8 cellular contexts compared by ENCODE assay signal in the genomic region with DNA sequence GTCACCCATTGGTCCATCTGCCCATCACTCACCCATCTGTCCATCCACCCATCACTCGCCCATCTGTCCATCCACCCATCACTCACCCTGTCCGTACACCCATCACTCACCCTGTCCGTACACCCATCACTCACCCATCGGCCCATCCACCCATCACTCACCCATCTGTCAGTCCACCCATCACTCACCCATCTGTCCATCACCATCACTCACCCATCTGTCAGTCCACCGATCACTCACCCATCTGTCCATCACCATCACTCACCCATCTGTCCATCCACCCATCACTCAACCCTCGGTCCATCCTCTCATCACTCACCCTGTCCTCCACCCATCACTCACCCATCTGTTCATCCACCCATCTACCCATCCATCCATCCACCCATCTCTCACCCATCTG. TPM values are rescaled to one million over a fixed set of nuclear protein-coding genes. Genes with fewer than 3 reads are reported as not detected.
DNase-seq lines count a peak whose midpoint lies in the region; ATAC-seq, FAIRE-seq and TF ChIP-seq lines count a peak whose summit lies in the region.
"Not testable (repeated sequence)": the region's sequence is repeated elsewhere in the genome, so short reads cannot be mapped to it uniquely, and the experiment has no call there.
"Had no signal": no experiment of that assay in that cellular context is flagged by ENCODE, and none has a peak within 500 bp of the region (broad histone marks: within the 10 kb centered on the region; RNA-seq: fewer than 3 reads in every experiment).

No MANE protein-coding gene starts in this region.

- in situ Hi-C loops in IMR-90 (cut with MboI; ENCODE audit: low sequenced_read_pairs): not testable (repeated sequence)

- peaks cover 39% of the 10 kb centered on the region for H3K36me3 ChIP-seq in IMR-90 (ENCODE audit: control insufficient read depth, insufficient read depth, low read length)
- not testable (repeated sequence) for H3K36me3 ChIP-seq in kidney (ENCODE audit: control insufficient read depth in 1 of 2, insufficient read depth in 2 of 2, low read length in 2 of 2)
- peaks cover 18 to 25% of the 10 kb centered on the region in 2 experiments for H3K36me3 ChIP-seq in trophoblast cell (ENCODE audit: control insufficient read depth in 1 of 2, insufficient read depth in 2 of 2, low read length in 2 of 2)

- peaks cover 25 to 38% of the 10 kb centered on the region in 2 experiments for H3K79me1 ChIP-seq in IMR-90 (ENCODE audit: low read depth in 1 of 2, low read length in 2 of 2)
- not testable (repeated sequence) for H3K79me1 ChIP-seq in trophoblast cell (ENCODE audit: low read length)

- POLR2A ChIA-PET in IMR-90 (lab: Charles Lee; ENCODE audit: unreplicated experiment): not testable (repeated sequence)

- not testable (repeated sequence) for DNase-seq in IMR-90; activated CD4-positive, alpha-beta T cell treated with anti-CD3 and anti-CD28 coated beads, Interleukin-2, amount 10 ng/mL, durations not matched to agents 24 days and 14 days; endothelial cell (ENCODE audit: low spot score); trophoblast cell
- DNase-seq in kidney: peak; percentile 21

- TF ChIP-seq CTCF in IMR-90 (conservative IDR thresholded peaks at IDR 0.05; ENCODE audit: low read depth, low read length); endothelial cell (IDR thresholded peaks at IDR 0.05; ENCODE audit: unreplicated experiment); kidney (IDR thresholded peaks at IDR 0.05; ENCODE audit: borderline replicate concordance, extremely low read depth, insufficient read depth): not testable (repeated sequence)

- H2BK15ac ChIP-seq in IMR-90 (ENCODE audit: low read depth, low read length): not testable (repeated sequence)

- TF ChIP-seq RAD21 in IMR-90 (IDR thresholded peaks at IDR 0.05; ENCODE audit: low read length): not testable (repeated sequence)

- H4K12ac ChIP-seq in trophoblast cell (ENCODE audit: low read depth, low read length): not testable (repeated sequence)

- not testable (repeated sequence) for H3K4ac ChIP-seq in IMR-90 (ENCODE audit: low read depth, low read length); trophoblast cell (ENCODE audit: low read depth, low read length)

- H3K9me1 ChIP-seq in IMR-90 (ENCODE audit: insufficient read depth, low read length): not testable (repeated sequence)

- H3K4me2 ChIP-seq in IMR-90 (ENCODE audit: low read depth, low read length); trophoblast cell (ENCODE audit: low read length): not testable (repeated sequence)

- not testable (repeated sequence) for H3K56ac ChIP-seq in IMR-90 (ENCODE audit: extremely low read depth, insufficient read depth, low read length)

- H3K14ac ChIP-seq in IMR-90 (replicated peaks; ENCODE audit: low read depth, low read length); trophoblast cell (ENCODE audit: low read length): not testable (repeated sequence)

- CTCF ChIA-PET in IMR-90 (lab: Yijun Ruan, JAX): not testable (repeated sequence)

- H3K4me1 Mint-ChIP-seq in activated CD4-positive, alpha-beta T cell treated with anti-CD3 and anti-CD28 coated beads, Interleukin-2, amount 10 ng/mL, durations not matched to agents 24 days and 14 days; activated naive CD4-positive, alpha-beta T cell treated with anti-CD3 and anti-CD28 coated beads, Interleukin-2, amount 50 U/mL, for 24 hours; endothelial cell (ENCODE audit: unreplicated experiment): not testable (repeated sequence)
- peaks cover 20% of the 10 kb centered on the region for H3K4me1 Mint-ChIP-seq in stimulated activated memory B cell treated with anti-CD40 and anti-IgM and Interleukin-4, amounts not matched to agents 10 μg/mL and 1 μg/mL and 100 μg/mL, for 72 hours

- not testable (repeated sequence) for ATAC-seq in IMR-90 (ENCODE audit: low read depth); stimulated activated memory B cell treated with anti-CD40 and anti-IgM and Interleukin-4, amounts not matched to agents 10 μg/mL and 1 μg/mL and 100 μg/mL, for 72 hours

- H3K9ac ChIP-seq in IMR-90 (ENCODE audit: low read depth, low read length); kidney (ENCODE audit: low read length in 2 of 2); trophoblast cell (ENCODE audit: low read length): not testable (repeated sequence)

- not testable (repeated sequence) for H3K18ac ChIP-seq in IMR-90 (ENCODE audit: low read depth, low read length); trophoblast cell (ENCODE audit: low read length)

- H3K27ac ChIP-seq in IMR-90 (ENCODE audit: insufficient read depth, low read length); kidney (ENCODE audit: low read depth in 2 of 2, low read length in 2 of 2); trophoblast cell (ENCODE audit: low read depth, low read length): not testable (repeated sequence)

- not testable (repeated sequence) for H3K23ac ChIP-seq in IMR-90 (ENCODE audit: low read depth, low read length); trophoblast cell (ENCODE audit: low read length)

- H4K5ac ChIP-seq in IMR-90 (ENCODE audit: low read depth, low read length): not testable (repeated sequence)

- not testable (repeated sequence) for H2AK9ac ChIP-seq in IMR-90 (replicated peaks; ENCODE audit: low read depth, low read length, poor library complexity)

- peaks cover 16% of the 10 kb centered on the region for H3K9me3 Mint-ChIP-seq in activated CD4-positive, alpha-beta T cell treated with anti-CD3 and anti-CD28 coated beads, Interleukin-2, amount 10 ng/mL, durations not matched to agents 24 days and 14 days
- H3K9me3 Mint-ChIP-seq in activated naive CD4-positive, alpha-beta T cell treated with anti-CD3 and anti-CD28 coated beads, Interleukin-2, amount 50 U/mL, for 24 hours; endothelial cell (ENCODE audit: unreplicated experiment): not testable (repeated sequence)
- H3K9me3 Mint-ChIP-seq in stimulated activated memory B cell treated with anti-CD40 and anti-IgM and Interleukin-4, amounts not matched to agents 10 μg/mL and 1 μg/mL and 100 μg/mL, for 72 hours: peaks cover 24% of the 10 kb centered on the region

- not testable (repeated sequence) for H3K79me2 ChIP-seq in trophoblast cell (ENCODE audit: control insufficient read depth, insufficient read depth, low read length, poor library complexity)

- H3K27me3 Mint-ChIP-seq in activated CD4-positive, alpha-beta T cell treated with anti-CD3 and anti-CD28 coated beads, Interleukin-2, amount 10 ng/mL, durations not matched to agents 24 days and 14 days; activated naive CD4-positive, alpha-beta T cell treated with anti-CD3 and anti-CD28 coated beads, Interleukin-2, amount 50 U/mL, for 24 hours; endothelial cell (ENCODE audit: unreplicated experiment); stimulated activated memory B cell treated with anti-CD40 and anti-IgM and Interleukin-4, amounts not matched to agents 10 μg/mL and 1 μg/mL and 100 μg/mL, for 72 hours: not testable (repeated sequence)

- H3K4me3 ChIP-seq in IMR-90 (ENCODE audit: insufficient read depth, low read depth, low read length); kidney (ENCODE audit: low read length in 2 of 2): not testable (repeated sequence)
- peak overlapping the region; percentile 56 for H3K4me3 ChIP-seq in trophoblast cell (ENCODE audit: low read depth, low read length)

- H3K4me1 ChIP-seq in IMR-90 (ENCODE audit: control insufficient read depth, insufficient read depth, low read length); kidney (ENCODE audit: control insufficient read depth in 1 of 2, insufficient read depth in 1 of 2, low read depth in 1 of 2, low read length in 2 of 2); trophoblast cell (ENCODE audit: control insufficient read depth in 1 of 2, insufficient read depth in 2 of 2, low read length in 2 of 2): not testable (repeated sequence)

- not testable (repeated sequence) for H2AFZ ChIP-seq in IMR-90 (replicated peaks; ENCODE audit: low read length, poor library complexity); trophoblast cell (ENCODE audit: insufficient read depth, low read length, poor library complexity)

- not testable (repeated sequence) for FAIRE-seq in kidney (lab: Jason Lieb, UNC)

- intact Hi-C loops in IMR-90 (cut with micrococcal nuclease); activated CD4-positive, alpha-beta T cell treated with anti-CD3 and anti-CD28 coated beads, Interleukin-2, amount 10 ng/mL, durations not matched to agents 24 days and 14 days (cut with micrococcal nuclease); kidney (cut with DNase I): not testable (repeated sequence)

- H3K27ac Mint-ChIP-seq in activated CD4-positive, alpha-beta T cell treated with anti-CD3 and anti-CD28 coated beads, Interleukin-2, amount 10 ng/mL, durations not matched to agents 24 days and 14 days: peak overlapping the region; percentile 16
- H3K27ac Mint-ChIP-seq in activated naive CD4-positive, alpha-beta T cell treated with anti-CD3 and anti-CD28 coated beads, Interleukin-2, amount 50 U/mL, for 24 hours: peak overlapping the region; percentile 61
- H3K27ac Mint-ChIP-seq in endothelial cell (ENCODE audit: unreplicated experiment): not testable (repeated sequence)
- H3K27ac Mint-ChIP-seq in stimulated activated memory B cell treated with anti-CD40 and anti-IgM and Interleukin-4, amounts not matched to agents 10 μg/mL and 1 μg/mL and 100 μg/mL, for 72 hours: peak overlapping the region; percentile 80

- peaks cover 12% of the 10 kb centered on the region; the same call in 1 of the 2 replicates for H4K20me1 ChIP-seq in IMR-90 (ENCODE audit: insufficient read depth, low read length)

- H3K9me3 ChIP-seq in IMR-90 (ENCODE audit: control insufficient read depth, insufficient read depth, low read length); kidney (ENCODE audit: control insufficient read depth in 1 of 2, low read length in 2 of 2): not testable (repeated sequence)
- H3K9me3 ChIP-seq in trophoblast cell (ENCODE audit: insufficient read depth, low read depth, low read length): peaks cover 23% of the 10 kb centered on the region

- not testable (repeated sequence) for H4K8ac ChIP-seq in IMR-90 (ENCODE audit: low read depth in 2 of 2, low read length in 2 of 2); trophoblast cell (ENCODE audit: low read depth, low read length)

- not testable (repeated sequence) for TF ChIP-seq POLR2A in IMR-90 (IDR thresholded peaks at IDR 0.05; ENCODE audit: low read depth, low read length)

- H2BK120ac ChIP-seq in IMR-90 (ENCODE audit: low read depth, low read length); trophoblast cell (ENCODE audit: insufficient read depth, low read length, poor library complexity): not testable (repeated sequence)

- peak overlapping the region; percentile 45 for H2BK5ac ChIP-seq in IMR-90 (ENCODE audit: low read depth, low read length, poor library complexity, severe bottlenecking)
- not testable (repeated sequence) for H2BK5ac ChIP-seq in trophoblast cell (ENCODE audit: low read depth, low read length, poor library complexity)

- not testable (repeated sequence) for H2AK5ac ChIP-seq in IMR-90 (ENCODE audit: low read depth, low read length); trophoblast cell (ENCODE audit: low read length)

- H3K4me3 Mint-ChIP-seq in activated CD4-positive, alpha-beta T cell treated with anti-CD3 and anti-CD28 coated beads, Interleukin-2, amount 10 ng/mL, durations not matched to agents 24 days and 14 days; activated naive CD4-positive, alpha-beta T cell treated with anti-CD3 and anti-CD28 coated beads, Interleukin-2, amount 50 U/mL, for 24 hours; stimulated activated memory B cell treated with anti-CD40 and anti-IgM and Interleukin-4, amounts not matched to agents 10 μg/mL and 1 μg/mL and 100 μg/mL, for 72 hours: not testable (repeated sequence)
- H3K4me3 Mint-ChIP-seq in endothelial cell (ENCODE audit: unreplicated experiment): peak overlapping the region; percentile 76

- WGBS in IMR-90 (ENCODE audit: extremely low coverage in 2 of 2, insufficient read length in 1 of 2), 2 experiments: 96% methylated on average over 6 of the region's 6 CpGs; no CpG with 5 or more reads in 1 of the 2 experiments
- no CpG with 5 or more reads among the region's 6 CpGs for WGBS in trophoblast cell (ENCODE audit: extremely low coverage, insufficient coverage, insufficient read length)

- H3K27me3 ChIP-seq in IMR-90 (ENCODE audit: control insufficient read depth, insufficient read depth, low read length); trophoblast cell (ENCODE audit: insufficient read depth, low read length): not testable (repeated sequence)

- H2BK12ac ChIP-seq in trophoblast cell (ENCODE audit: low read length): not testable (repeated sequence)

- H2BK20ac ChIP-seq in IMR-90 (ENCODE audit: low read depth, low read length): not testable (repeated sequence)

- H3K36me3 Mint-ChIP-seq in activated CD4-positive, alpha-beta T cell treated with anti-CD3 and anti-CD28 coated beads, Interleukin-2, amount 10 ng/mL, durations not matched to agents 24 days and 14 days (ENCODE audit: low read depth): peaks cover 45% of the 10 kb centered on the region
- H3K36me3 Mint-ChIP-seq in activated naive CD4-positive, alpha-beta T cell treated with anti-CD3 and anti-CD28 coated beads, Interleukin-2, amount 50 U/mL, for 24 hours: peaks cover 19% of the 10 kb centered on the region
- peaks cover 35% of the 10 kb centered on the region for H3K36me3 Mint-ChIP-seq in endothelial cell (ENCODE audit: low read depth, unreplicated experiment)
- H3K36me3 Mint-ChIP-seq in stimulated activated memory B cell treated with anti-CD40 and anti-IgM and Interleukin-4, amounts not matched to agents 10 μg/mL and 1 μg/mL and 100 μg/mL, for 72 hours: peaks cover 44% of the 10 kb centered on the region

- not testable (repeated sequence) for BruUV-seq in IMR-90 (replicated peaks; lab: Mats Ljungman, UMichigan)

- dilution Hi-C loops in IMR-90 (cut with HindIII; ENCODE audit: low sequenced_read_pairs, unreplicated experiment): not testable (repeated sequence)

- H4K91ac ChIP-seq in IMR-90 (ENCODE audit: insufficient read depth, low read depth, low read length); trophoblast cell (ENCODE audit: low read depth, low read length): not testable (repeated sequence)

RNA-seq across cellular contexts. Expression of a gene that starts 15.0 kb away (rescaled TPM):
- total RNA-seq in IMR-90 (2012; rRNA removed): under 0.01 TPM in 2 replicates
- 2.1 and 2.5 TPM in 2 replicates for polyA plus RNA-seq in IMR-90 (2012; rRNA removed)
- polyA plus RNA-seq in IMR-90 (2012; cell fraction: cytosol; rRNA removed): 1.7 and 1.8 TPM in 2 replicates
- polyA plus RNA-seq in IMR-90 (2012; cell fraction: nucleus; rRNA removed; ENCODE audit: low replicate concordance): 8.9 and 10.0 TPM in 2 replicates
- total RNA-seq in activated CD4-positive, alpha-beta T cell treated with anti-CD3 and anti-CD28 coated beads, Interleukin-2, amount 10 ng/mL, durations not matched to agents 24 days and 14 days: 0.57 and 0.61 TPM in 2 replicates
- total RNA-seq in endothelial cell (ENCODE audit: unreplicated experiment): 1.5 TPM
- 1.1 TPM for total RNA-seq in kidney
- polyA plus RNA-seq in kidney (ENCODE audit: insufficient read depth, low read depth, low replicate concordance): not detected
- 0.12 and 0.15 TPM in 2 replicates for polyA plus RNA-seq in trophoblast cell (2013)
- total RNA-seq: Caco-2 had no signal
